ENCODE assay signal across 24 cellular contexts in the genomic region with DNA sequence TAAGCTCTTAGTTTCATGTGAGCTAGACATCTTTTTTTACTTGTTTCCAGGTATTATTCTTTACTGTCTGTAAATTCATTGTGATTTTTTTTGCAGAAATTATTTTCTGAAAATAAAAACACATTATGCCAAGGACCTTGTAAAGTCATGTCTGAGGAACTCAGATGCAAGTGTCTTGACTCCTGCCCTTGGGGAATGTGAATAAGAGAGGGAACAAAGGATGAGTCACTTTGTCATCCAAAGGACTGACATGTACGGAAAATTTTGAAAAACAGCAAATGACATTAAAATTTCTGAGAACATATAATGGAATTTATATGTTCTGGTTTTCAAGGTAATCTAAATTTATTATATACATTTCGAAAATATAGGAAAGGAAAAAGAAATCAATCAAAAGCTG.
DNase-seq lines count a peak whose midpoint lies in the region; TF ChIP-seq lines count a peak whose summit lies in the region.
"Had no signal": no experiment of that assay in that cellular context is flagged by ENCODE, and none has a peak within 500 bp of the region (broad histone marks: within the 10 kb centered on the region; RNA-seq: fewer than 3 reads in every experiment).

No MANE protein-coding gene starts in this region.

- H3K4me1 ChIP-seq in GM23248 (ENCODE audit: insufficient read depth) (peaks cover 24% of the 10 kb centered on the region), osteoblast (ENCODE audit: insufficient read depth, low read length) (peaks cover 14% of the 10 kb centered on the region)
- H3K4me1 ChIP-seq: spleen had no signal

- 17 to 26% methylated on average over 2 of the region's 2 CpGs for WGBS in GM23248 (ENCODE audit: low coverage in 1 of 2, low lambda C conversion rate in 2 of 2, missing lambda C conversion rate in 2 of 2), 2 experiments

- DNase-seq in GM23248 (peak; percentile 77), RKO (ENCODE audit: low spot score) (peak; percentile 3), fibroblast of mammary gland (ENCODE audit: low read depth) (peak; percentile 42), osteocyte (ENCODE audit: extremely low spot score, unreplicated experiment) (no peak), DMS53 treated with DMSO at 0.1 percent for 48 hours (lab: John Stamatoyannopoulos, UW; ENCODE audit: unreplicated experiment) (no peak), osteoblast (ENCODE audit: insufficient read length, low spot score, missing footprints) (no peak)
- no peak for DNase-seq in effector CD8-positive, alpha-beta T cell (lab: John Stamatoyannopoulos, UW)
- DNase-seq in stimulated activated CD4-positive, alpha-beta T cell treated with anti-CD3 and anti-CD28 coated beads, Interleukin-4, amount 100 ng/mL, for 1 hour = no peak
- DNase-seq: activated CD4-positive, CD25-positive, alpha-beta regulatory T cell; activated naive CD8-positive, alpha-beta T cell treated with anti-CD3 and anti-CD28 coated beads for 36 hours; erythroblast; GF-D8; head of caudate nucleus; Kasumi-1; natural killer cell; NCI-H1417; NCI-H226; NK-92 treated with Interleukin-12 subunit alpha and Interleukin-12 subunit beta, amount 100 ng/mL, for 24 hours; SHP77; spleen had no signal

- no peaks in the 10 kb centered on the region for H3K9me3 Mint-ChIP-seq in osteocyte (ENCODE audit: unreplicated experiment)
- H3K9me3 Mint-ChIP-seq: activated naive CD8-positive, alpha-beta T cell treated with anti-CD3 and anti-CD28 coated beads for 36 hours; activated T-helper 1 cell treated with anti-CD3 and anti-CD28 coated beads, Interleukin-12 subunit alpha, Interleukin-12 subunit beta, Interleukin-2, Interleukin-4 antibody, amounts not matched to agents 30 ng/mL and 10 ng/mL and 1 ng/mL, durations not matched to agents 14 hours and 24 hours and 36 hours; brain; dendritic cell treated with granulocyte-macrophage colony-stimulating factor and Interleukin-4, amounts not matched to agents 40 ng/mL and 50 ng/mL, for 4 days had no signal

- H3K9me3 ChIP-seq in GM23248 (ENCODE audit: low read depth) (no peaks in the 10 kb centered on the region), osteoblast (ENCODE audit: low read depth, low read length) (no peaks in the 10 kb centered on the region)
- H3K9me3 ChIP-seq: spleen had no signal

- no peak overlapping the region for H3K4me3 ChIP-seq in GM23248
- no peak overlapping the region for H3K4me3 ChIP-seq in fibroblast of mammary gland (ENCODE audit: control insufficient read depth, low read depth, low read length)
- H3K4me3 ChIP-seq in osteoblast (ENCODE audit: insufficient read depth, low read length) = no peak overlapping the region
- H3K4me3 ChIP-seq: spleen had no signal

- H3K36me3 ChIP-seq in GM23248 (ENCODE audit: low read depth) = no peaks in the 10 kb centered on the region
- no peaks in the 10 kb centered on the region for H3K36me3 ChIP-seq in osteoblast (ENCODE audit: insufficient read depth, low read length)
- H3K36me3 ChIP-seq: spleen had no signal

- H3K79me2 ChIP-seq in GM23248 (ENCODE audit: insufficient read depth) (no peaks in the 10 kb centered on the region), osteoblast (ENCODE audit: insufficient read depth, low read length) (no peaks in the 10 kb centered on the region)

- H3K4me1 Mint-ChIP-seq in osteocyte (ENCODE audit: unreplicated experiment) = peaks cover 24% of the 10 kb centered on the region
- H3K4me1 Mint-ChIP-seq: activated naive CD8-positive, alpha-beta T cell treated with anti-CD3 and anti-CD28 coated beads for 36 hours; brain; natural killer cell had no signal

- H2AFZ ChIP-seq in GM23248 = 0 out of 2 replicates have a peak overlapping the region, but pooled peaks have one; percentile 17
- no peak overlapping the region for H2AFZ ChIP-seq in osteoblast (ENCODE audit: low read length)

- H3K27me3 ChIP-seq in GM23248 (replicated peaks; ENCODE audit: insufficient read depth) = no peaks in the 10 kb centered on the region
- H3K27me3 ChIP-seq in osteoblast (ENCODE audit: insufficient read depth, low read length) = no peaks in the 10 kb centered on the region
- H3K27me3 ChIP-seq: spleen had no signal

- 0 out of 2 replicates have a peak, but pooled peaks cover 3% of the 10 kb centered on the region for H3K9me2 ChIP-seq in GM23248 (ENCODE audit: insufficient read depth)

- no peak for TF ChIP-seq CTCF in fibroblast of mammary gland (conservative IDR thresholded peaks at IDR 0.05; ENCODE audit: control insufficient read depth, insufficient read depth, low read depth, low read length)
- no peak for TF ChIP-seq CTCF in osteocyte (IDR thresholded peaks at IDR 0.05)
- no peak for TF ChIP-seq CTCF in osteoblast (IDR thresholded peaks at IDR 0.05; ENCODE audit: extremely low read depth, low read depth, low read length)

- in situ Hi-C loops in GM23248 (cut with MboI) = no loop called here

- H3K27ac ChIP-seq in GM23248 (no peak overlapping the region), osteoblast (ENCODE audit: low read depth, low read length) (no peak overlapping the region)
- H3K27ac ChIP-seq: spleen had no signal

- H3K36me3 Mint-ChIP-seq in osteocyte (ENCODE audit: unreplicated experiment) = no peaks in the 10 kb centered on the region
- H3K36me3 Mint-ChIP-seq: activated naive CD8-positive, alpha-beta T cell treated with anti-CD3 and anti-CD28 coated beads for 36 hours; brain; natural killer cell had no signal

- peaks cover 11% of the 10 kb centered on the region for H3F3A ChIP-seq in GM23248 (ENCODE audit: insufficient read depth)

- H3K27me3 Mint-ChIP-seq in osteocyte (ENCODE audit: unreplicated experiment) = no peaks in the 10 kb centered on the region
- H3K27me3 Mint-ChIP-seq: activated naive CD8-positive, alpha-beta T cell treated with anti-CD3 and anti-CD28 coated beads for 36 hours; brain; dendritic cell treated with granulocyte-macrophage colony-stimulating factor and Interleukin-4, amounts not matched to agents 40 ng/mL and 50 ng/mL, for 4 days; progenitor cell of endocrine pancreas had no signal

- peak overlapping the region; percentile 64 for H3K27ac Mint-ChIP-seq in osteocyte (ENCODE audit: unreplicated experiment)
- H3K27ac Mint-ChIP-seq: activated naive CD8-positive, alpha-beta T cell treated with anti-CD3 and anti-CD28 coated beads for 36 hours; activated T-helper 1 cell treated with anti-CD3 and anti-CD28 coated beads, Interleukin-12 subunit alpha, Interleukin-12 subunit beta, Interleukin-2, Interleukin-4 antibody, amounts not matched to agents 30 ng/mL and 10 ng/mL and 1 ng/mL, durations not matched to agents 14 hours and 24 hours and 36 hours; brain; dendritic cell treated with granulocyte-macrophage colony-stimulating factor and Interleukin-4, amounts not matched to agents 40 ng/mL and 50 ng/mL, for 4 days; natural killer cell; progenitor cell of endocrine pancreas had no signal

- H4K20me1 ChIP-seq in GM23248 (ENCODE audit: insufficient read depth) (no peaks in the 10 kb centered on the region), osteoblast (ENCODE audit: insufficient read depth, low read length) (no peaks in the 10 kb centered on the region)

- H3K4me3 Mint-ChIP-seq in osteocyte (ENCODE audit: unreplicated experiment) = no peak overlapping the region
- H3K4me3 Mint-ChIP-seq: activated naive CD8-positive, alpha-beta T cell treated with anti-CD3 and anti-CD28 coated beads for 36 hours; activated T-helper 1 cell treated with anti-CD3 and anti-CD28 coated beads, Interleukin-12 subunit alpha, Interleukin-12 subunit beta, Interleukin-2, Interleukin-4 antibody, amounts not matched to agents 30 ng/mL and 10 ng/mL and 1 ng/mL, durations not matched to agents 14 hours and 24 hours and 36 hours; brain; dendritic cell treated with granulocyte-macrophage colony-stimulating factor and Interleukin-4, amounts not matched to agents 40 ng/mL and 50 ng/mL, for 4 days; natural killer cell had no signal

- peak overlapping the region; percentile 73 for H3K4me2 ChIP-seq in GM23248 (ENCODE audit: unreplicated experiment)
- H3K4me2 ChIP-seq in osteoblast (ENCODE audit: insufficient read depth, low read length) = no peak overlapping the region

- no peak overlapping the region for H3K9ac ChIP-seq in GM23248

Comparison
In these comparisons a context has a peak if more than half of its experiments do, and no peak if none do; other contexts are left out.
1. DNase-seq: peak in GM23248 (single experiment), RKO (single experiment) and fibroblast of mammary gland (single experiment); none in osteocyte (single experiment), DMS53 treated with DMSO at 0.1 percent for 48 hours (single experiment), effector CD8-positive, alpha-beta T cell (single experiment), osteoblast (single experiment) and stimulated activated CD4-positive, alpha-beta T cell treated with anti-CD3 and anti-CD28 coated beads, Interleukin-4, amount 100 ng/mL, for 1 hour (single experiment).